20 cellular contexts compared by ENCODE assay signal in the genomic region with DNA sequence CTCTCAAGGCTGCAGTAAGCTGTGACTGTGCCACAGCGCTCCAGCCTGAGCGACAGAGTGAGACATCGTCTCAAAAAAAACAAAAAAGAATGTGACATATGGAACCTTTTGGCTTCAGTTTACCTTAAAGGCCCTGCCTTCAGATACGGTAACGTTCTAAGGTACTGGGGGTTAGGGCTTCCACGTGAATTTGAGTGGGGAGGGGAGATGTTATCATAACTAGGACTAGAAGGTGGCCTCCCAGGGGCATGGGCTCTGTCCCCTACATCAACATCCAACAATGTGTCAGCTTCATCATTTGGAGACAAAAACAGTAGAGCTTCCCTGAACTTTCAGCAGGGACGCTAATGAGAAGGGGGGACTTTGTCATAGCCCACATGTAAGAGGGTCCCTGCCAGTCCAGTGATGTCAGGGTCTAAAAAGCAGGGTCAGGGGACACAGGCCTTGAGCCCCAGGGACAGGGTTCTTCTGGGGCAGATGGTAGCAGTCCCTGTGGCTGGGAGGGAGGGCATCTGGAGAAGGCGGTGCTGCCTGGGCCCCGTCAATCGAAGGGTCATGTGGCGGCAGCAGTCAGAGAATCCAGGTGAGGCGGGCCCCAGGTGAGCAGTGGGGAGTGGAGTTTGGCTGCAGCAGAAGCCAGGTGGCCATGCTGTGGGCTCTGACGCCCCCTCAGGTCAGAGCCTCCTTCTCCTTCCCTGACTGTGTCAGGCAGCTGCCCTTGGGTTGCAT.
DNase-seq lines count a peak whose midpoint lies in the region; ATAC-seq and TF ChIP-seq lines count a peak whose summit lies in the region.
"Had no signal": no experiment of that assay in that cellular context is flagged by ENCODE, and none has a peak within 500 bp of the region (broad histone marks: within the 10 kb centered on the region; RNA-seq: fewer than 3 reads in every experiment).

No MANE protein-coding gene starts in this region.

- POLR2A ChIA-PET in Caco-2 (lab: Charles Lee) (no interaction called here), T-cell (lab: Charles Lee) (no interaction called here)

- TF ChIP-seq CTCF in Caco-2 (IDR thresholded peaks at IDR 0.05; ENCODE audit: insufficient read depth in 1 of 2, low read depth in 1 of 2, low read length in 1 of 2, severe bottlenecking in 1 of 2, unreplicated experiment in 1 of 2): peak in 1 of 2 experiments; percentile 50

- no peaks in the 10 kb centered on the region for H3K27me3 ChIP-seq in BLaER1
- no peaks in the 10 kb centered on the region for H3K27me3 ChIP-seq in Caco-2 (replicated peaks; ENCODE audit: control insufficient read depth, insufficient read depth, low read length)
- H3K27me3 ChIP-seq in iPS DF 6.9 (ENCODE audit: control insufficient read depth, insufficient read depth, low read length): no peaks in the 10 kb centered on the region
- H3K27me3 ChIP-seq: colonic mucosa had no signal

- no peak overlapping the region for H3K4me3 ChIP-seq in BLaER1
- H3K4me3 ChIP-seq in Caco-2 (ENCODE audit: low read depth, low read length): no peak overlapping the region
- H3K4me3 ChIP-seq in iPS DF 6.9 (ENCODE audit: low read length): no peak overlapping the region
- H3K4me3 ChIP-seq: colonic mucosa, left ventricle myocardium inferior, thoracic aorta had no signal

- H3K4me2 ChIP-seq in BLaER1: peak overlapping the region; percentile 78; the same call in 1 of the 2 replicates

- no peaks in the 10 kb centered on the region for H3K9me3 Mint-ChIP-seq in Caco-2 (ENCODE audit: unreplicated experiment)
- no peaks in the 10 kb centered on the region for H3K9me3 Mint-ChIP-seq in T-cell
- H3K9me3 Mint-ChIP-seq: activated CD4-positive, alpha-beta memory T cell treated with anti-CD3 and anti-CD28 coated beads for 36 hours; mesothelial cell of epicardium; natural killer cell treated with Interleukin-12 subunit alpha and Interleukin-12 subunit beta and Interleukin-15 and Interleukin-18, amount 100 ng/mL, for 72 hours had no signal

- no CpG with 5 or more reads among the region's 13 CpGs for WGBS in iPS DF 6.9 (ENCODE audit: insufficient coverage, insufficient read length)

- H3K27ac ChIP-seq in BLaER1: peak overlapping the region; percentile 34; the same call in 1 of the 2 replicates
- no peak overlapping the region for H3K27ac ChIP-seq in iPS DF 6.9 (ENCODE audit: low read length)
- H3K27ac ChIP-seq: colonic mucosa, left ventricle myocardium inferior had no signal

- CTCF ChIA-PET in Caco-2 (lab: Charles Lee) (interaction anchor here (0.5 kb wide), 1 partner anchor 353 kb away, joined by 3 read pairs; no protein-coding TSS in a partner anchor), T-cell (lab: Charles Lee) (interaction anchor here in 1 of 2 donors (0.6 kb wide), 1 partner anchor 19 kb away, joined by 3 read pairs; no protein-coding TSS in a partner anchor)

- peaks cover 100% of the 10 kb centered on the region for H4K20me1 ChIP-seq in BLaER1

- no TSS peak for BruUV-seq in Caco-2 (replicated peaks; lab: Mats Ljungman, UMichigan)

- peaks cover 51% of the 10 kb centered on the region for H3K36me3 Mint-ChIP-seq in Caco-2 (ENCODE audit: insufficient read depth, unreplicated experiment)
- peaks cover 19% of the 10 kb centered on the region for H3K36me3 Mint-ChIP-seq in T-cell
- H3K36me3 Mint-ChIP-seq: natural killer cell treated with Interleukin-12 subunit alpha and Interleukin-12 subunit beta and Interleukin-15 and Interleukin-18, amount 100 ng/mL, for 72 hours had no signal

- H3K27me3 Mint-ChIP-seq in Caco-2 (ENCODE audit: insufficient read depth, unreplicated experiment): no peaks in the 10 kb centered on the region
- H3K27me3 Mint-ChIP-seq in T-cell: no peaks in the 10 kb centered on the region
- H3K27me3 Mint-ChIP-seq: activated CD4-positive, alpha-beta memory T cell treated with anti-CD3 and anti-CD28 coated beads for 36 hours; natural killer cell treated with Interleukin-12 subunit alpha and Interleukin-12 subunit beta and Interleukin-15 and Interleukin-18, amount 100 ng/mL, for 72 hours had no signal

- DNase-seq in Caco-2 (peak in 1 of 2 experiments; percentile 45), T-cell (no peak), iPS DF 6.9 (ENCODE audit: low read depth, low spot score) (peak; percentile 35), superior temporal gyrus (ENCODE audit: extremely low spot score) (no peak), NCI-H187 (lab: John Stamatoyannopoulos, UW) (no peak)
- DNase-seq: activated CD4-positive, alpha-beta memory T cell treated with anti-CD3 and anti-CD28 coated beads for 36 hours; activated CD4-positive, CD25-positive, alpha-beta regulatory T cell; activated gamma-delta T cell; colonic mucosa; DMS153; left ventricle myocardium inferior; NCI-H2029 treated with DMSO at 0.1 percent for 48 hours; NCI-H510A; T-helper 9 cell had no signal

- ATAC-seq in T-cell (replicated peaks in 1 of 4): no peak
- no peak for ATAC-seq in HG03025 (IDR thresholded peaks at IDR 0.05; ENCODE audit: low FRiP score, unreplicated experiment)
- ATAC-seq in HG03565 (IDR thresholded peaks at IDR 0.05; ENCODE audit: unreplicated experiment): no peak
- ATAC-seq: natural killer cell treated with Interleukin-12 subunit alpha and Interleukin-12 subunit beta and Interleukin-15 and Interleukin-18, amount 100 ng/mL, for 72 hours had no signal

- H3K4me3 Mint-ChIP-seq in Caco-2 (ENCODE audit: unreplicated experiment): no peak overlapping the region
- H3K4me3 Mint-ChIP-seq in T-cell: no peak overlapping the region
- H3K4me3 Mint-ChIP-seq: activated CD4-positive, alpha-beta memory T cell treated with anti-CD3 and anti-CD28 coated beads for 36 hours; mesothelial cell of epicardium; natural killer cell treated with Interleukin-12 subunit alpha and Interleukin-12 subunit beta and Interleukin-15 and Interleukin-18, amount 100 ng/mL, for 72 hours had no signal

- H3K4me1 Mint-ChIP-seq in Caco-2 (ENCODE audit: low read depth, unreplicated experiment) (peaks cover 6% of the 10 kb centered on the region), T-cell (peaks cover 10 to 24% (median 17%) of the 10 kb centered on the region in 3 donors)
- H3K4me1 Mint-ChIP-seq: mesothelial cell of epicardium had no signal

- H3K36me3 ChIP-seq in BLaER1: peaks cover 99% of the 10 kb centered on the region
- H3K36me3 ChIP-seq in Caco-2 (ENCODE audit: control insufficient read depth, insufficient read depth, low read length): 0 out of 2 replicates have a peak, but pooled peaks cover 5% of the 10 kb centered on the region
- H3K36me3 ChIP-seq in iPS DF 6.9 (ENCODE audit: control insufficient read depth, insufficient read depth, low read length): peaks cover 23% of the 10 kb centered on the region
- H3K36me3 ChIP-seq: colonic mucosa had no signal

- H3K9ac ChIP-seq in BLaER1: 0 out of 2 replicates have a peak overlapping the region, but pooled peaks have one; percentile 2

- H3K27ac Mint-ChIP-seq in Caco-2 (ENCODE audit: unreplicated experiment): peak overlapping the region; percentile 59
- H3K27ac Mint-ChIP-seq in T-cell: peak overlapping the region; percentile 52 to 59
- H3K27ac Mint-ChIP-seq: activated CD4-positive, alpha-beta memory T cell treated with anti-CD3 and anti-CD28 coated beads for 36 hours; mesothelial cell of epicardium; natural killer cell treated with Interleukin-12 subunit alpha and Interleukin-12 subunit beta and Interleukin-15 and Interleukin-18, amount 100 ng/mL, for 72 hours had no signal

- H3K9me3 ChIP-seq in BLaER1: no peaks in the 10 kb centered on the region
- H3K9me3 ChIP-seq in Caco-2: no peaks in the 10 kb centered on the region
- no peaks in the 10 kb centered on the region for H3K9me3 ChIP-seq in iPS DF 6.9 (ENCODE audit: control insufficient read depth, insufficient read depth, low read length)
- H3K9me3 ChIP-seq: colonic mucosa, left ventricle myocardium inferior, thoracic aorta had no signal

- intact Hi-C loops in Caco-2 (cut with micrococcal nuclease; ENCODE audit: unreplicated experiment): loop anchor here (1.0 kb wide), 1 partner anchor 82 kb away; no protein-coding TSS in a partner anchor

- peaks cover 99% of the 10 kb centered on the region for H3K4me1 ChIP-seq in BLaER1
- no peaks in the 10 kb centered on the region for H3K4me1 ChIP-seq in Caco-2
- peaks cover 3% of the 10 kb centered on the region for H3K4me1 ChIP-seq in iPS DF 6.9 (ENCODE audit: control insufficient read depth, insufficient read depth, low read length)
